18 cellular contexts compared by ENCODE assay signal in the genomic region with DNA sequence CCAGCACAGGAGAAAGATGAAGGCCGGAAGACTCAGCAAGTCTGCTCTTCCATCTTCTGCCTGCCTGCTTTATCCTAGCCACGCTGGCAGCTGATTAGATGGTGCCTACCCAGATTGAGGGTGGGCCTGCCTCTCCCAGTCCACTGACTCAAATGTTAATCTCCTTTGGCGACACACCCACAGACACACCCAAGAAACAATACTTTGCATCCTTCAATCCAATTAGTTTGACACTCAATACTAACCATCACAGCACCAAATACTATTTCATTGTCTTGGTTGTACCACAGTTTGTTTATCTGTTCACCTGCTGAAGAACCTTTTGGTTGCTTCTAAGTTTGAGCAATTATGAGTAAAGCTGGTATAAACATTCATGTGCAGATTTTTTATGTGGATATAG.
"Had no signal": no experiment of that assay in that cellular context is flagged by ENCODE, and none has a peak within 500 bp of the region (broad histone marks: within the 10 kb centered on the region; RNA-seq: fewer than 3 reads in every experiment).

No MANE protein-coding gene starts in this region.

- ATAC-seq: foreskin keratinocyte, gastroesophageal sphincter, heart left ventricle, left cardiac atrium, left lung, left ventricle myocardium superior, lower lobe of right lung, mucosa of descending colon had no signal

- H3K4me1 ChIP-seq: foreskin keratinocyte, left lung, lower lobe of right lung had no signal

- H3K27ac ChIP-seq: coronary artery, dorsolateral prefrontal cortex, esophagus muscularis mucosa, foreskin keratinocyte, gastroesophageal sphincter, heart left ventricle, hepatocyte, left lung, lower lobe of right lung had no signal

- H3K27me3 ChIP-seq: dorsolateral prefrontal cortex, esophagus muscularis mucosa, foreskin keratinocyte, gastroesophageal sphincter, heart left ventricle, hepatocyte, left lung had no signal

- H3K4me2 ChIP-seq: hepatocyte had no signal

- DNase-seq: dermis blood vessel endothelial cell; dorsolateral prefrontal cortex; effector CD4-positive, alpha-beta T cell; effector memory CD4-positive, alpha-beta T cell; foreskin keratinocyte; heart left ventricle; hypothalamus; left cardiac atrium; left lung; left ventricle myocardium superior; lower lobe of right lung; mesenchymal stem cell; mucosa of descending colon; naive B cell had no signal

- H2AFZ ChIP-seq: hepatocyte had no signal

- H3K9me3 ChIP-seq: esophagus muscularis mucosa, gastroesophageal sphincter, heart left ventricle, left lung, lower lobe of right lung, mucosa of descending colon had no signal

- H3K4me3 ChIP-seq: coronary artery, dorsolateral prefrontal cortex, esophagus muscularis mucosa, gastroesophageal sphincter, heart left ventricle, hepatocyte, left lung, lower lobe of right lung, mucosa of descending colon had no signal
